Comparison of ENCODE assay signal across 8 cellular contexts in the genomic region with DNA sequence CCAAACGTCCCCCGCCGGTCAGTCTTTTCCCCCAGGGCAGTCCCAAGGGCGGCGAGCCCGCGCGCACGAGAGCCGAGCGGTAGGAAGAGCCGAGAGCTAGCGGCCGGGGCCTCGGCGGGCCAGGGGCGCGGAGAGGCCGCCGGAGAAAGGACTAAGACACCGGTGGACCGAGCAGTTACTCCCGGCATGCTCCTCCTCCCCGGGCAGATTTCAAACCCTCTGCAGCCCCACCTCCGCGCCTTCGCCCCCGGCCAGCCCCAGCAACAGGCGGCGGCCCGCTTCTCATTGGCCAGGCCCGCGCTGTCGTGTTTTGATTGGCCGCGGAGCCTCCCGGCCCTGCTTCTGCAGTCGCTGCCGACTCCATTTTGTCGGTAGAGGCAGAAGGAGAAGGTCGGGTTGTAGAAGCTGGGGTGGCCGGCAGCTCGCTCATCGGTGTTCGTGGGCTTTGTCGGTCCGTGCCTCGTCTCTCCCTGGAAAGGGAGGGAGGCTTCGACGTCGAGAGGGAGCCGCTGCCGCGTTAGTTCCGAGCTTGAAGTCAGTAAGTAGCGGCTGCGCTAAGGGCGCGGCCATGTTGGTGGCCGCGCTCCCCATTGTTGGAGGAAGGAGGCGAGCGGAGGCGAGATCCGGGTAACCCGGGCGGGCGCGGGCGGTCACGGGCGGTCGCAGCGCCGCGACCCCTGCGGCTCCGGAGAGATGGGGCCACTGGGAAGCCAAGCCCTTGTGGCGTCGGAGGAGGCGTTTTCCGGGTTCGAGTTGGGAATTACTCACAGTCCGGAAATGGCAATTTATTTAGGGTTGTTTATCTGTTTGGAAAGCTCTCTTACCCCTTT. TPM values are rescaled to one million over a fixed set of nuclear protein-coding genes. Genes with fewer than 3 reads are reported as not detected.
DNase-seq lines count a peak whose midpoint lies in the region; ATAC-seq and TF ChIP-seq lines count a peak whose summit lies in the region.

A gene with protein sequence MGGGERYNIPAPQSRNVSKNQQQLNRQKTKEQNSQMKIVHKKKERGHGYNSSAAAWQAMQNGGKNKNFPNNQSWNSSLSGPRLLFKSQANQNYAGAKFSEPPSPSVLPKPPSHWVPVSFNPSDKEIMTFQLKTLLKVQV (plus strand): TSS at position 368 of the 830 bp plus-strand sequence. CDS start 1,630 bp downstream, outside the sequence.

- H3K9me2 ChIP-seq in GM23338 (ENCODE audit: insufficient read depth) = no peaks in the 10 kb centered on the region

- H2AFZ ChIP-seq in GM23338 = peak within 1 kb of the TSS; percentile 6

- no peak for TF ChIP-seq CTCF in GM23338 (conservative IDR thresholded peaks at IDR 0.05; ENCODE audit: low read depth in 2 of 2)
- no peak for TF ChIP-seq CTCF in RWPE1 (conservative IDR thresholded peaks at IDR 0.05; ENCODE audit: low read depth)

- peak; percentile 97 for DNase-seq in DMS79 treated with DMSO at 0.1 percent for 48 hours (lab: John Stamatoyannopoulos, UW)
- peak; percentile 98 for DNase-seq in GM23338 (ENCODE audit: low spot score)
- peak; percentile 95 for DNase-seq in LHCN-M2 (ENCODE audit: low read depth)
- peak; percentile 99 for DNase-seq in RWPE1 (ENCODE audit: low spot score)
- DNase-seq in fibroblast of gingiva (ENCODE audit: low read depth) = peak; percentile 96
- peak; percentile 93 to 97 (median 96) for DNase-seq in naive thymus-derived CD8-positive, alpha-beta T cell
- peak; percentile 92 to 96 (median 94) for DNase-seq in stimulated activated naive CD4-positive, alpha-beta T cell (lab: John Stamatoyannopoulos, UW)

- peaks cover 2% of the 10 kb centered on the region for H3K27me3 Mint-ChIP-seq in GM23338 (ENCODE audit: insufficient read depth, low read depth, poor library complexity)
- no peaks in the 10 kb centered on the region for H3K27me3 Mint-ChIP-seq in activated T-helper 17 cell treated with anti-CD3 and anti-CD28 coated beads, Interleukin-2, amount 50 U/mL, for 72 hours
- H3K27me3 Mint-ChIP-seq in naive thymus-derived CD8-positive, alpha-beta T cell = no peaks in the 10 kb centered on the region

- H3K27me3 ChIP-seq in GM23338 (ENCODE audit: insufficient read depth) = no peaks in the 10 kb centered on the region

- H3K36me3 ChIP-seq in GM23338 (ENCODE audit: insufficient read depth) = peaks cover 6% of the 10 kb centered on the region; the same call in 1 of the 2 replicates

- H3K27ac Mint-ChIP-seq in GM23338 = peak within 1 kb of the TSS; percentile 100
- peak within 1 kb of the TSS; percentile 97 for H3K27ac Mint-ChIP-seq in activated T-helper 17 cell treated with anti-CD3 and anti-CD28 coated beads, Interleukin-2, amount 50 U/mL, for 72 hours
- peak within 1 kb of the TSS; percentile 99 to 100 (median 100) for H3K27ac Mint-ChIP-seq in naive thymus-derived CD8-positive, alpha-beta T cell

- H3K36me3 Mint-ChIP-seq in GM23338 (ENCODE audit: low read depth) = peaks cover 39% of the 10 kb centered on the region
- peaks cover 52% of the 10 kb centered on the region for H3K36me3 Mint-ChIP-seq in activated T-helper 17 cell treated with anti-CD3 and anti-CD28 coated beads, Interleukin-2, amount 50 U/mL, for 72 hours (ENCODE audit: low read depth)
- peaks cover 0 to 42% (median 16%) of the 10 kb centered on the region in 3 donors for H3K36me3 Mint-ChIP-seq in naive thymus-derived CD8-positive, alpha-beta T cell

- no peaks in the 10 kb centered on the region; the same call in 1 of the 3 replicates for H3K9me3 Mint-ChIP-seq in GM23338
- H3K9me3 Mint-ChIP-seq in activated T-helper 17 cell treated with anti-CD3 and anti-CD28 coated beads, Interleukin-2, amount 50 U/mL, for 72 hours = no peaks in the 10 kb centered on the region
- H3K9me3 Mint-ChIP-seq in naive thymus-derived CD8-positive, alpha-beta T cell = no peaks in the 10 kb centered on the region

- H3K4me1 ChIP-seq in GM23338 (ENCODE audit: insufficient read depth) = peaks cover 28% of the 10 kb centered on the region

- H3K79me2 ChIP-seq in GM23338 (replicated peaks; ENCODE audit: insufficient read depth) = peaks cover 19% of the 10 kb centered on the region

- CTCF ChIA-PET in RWPE1 (lab: Yijun Ruan, JAX) = no interaction called here

- POLR2A ChIA-PET in RWPE1 (lab: Yijun Ruan, JAX; ENCODE audit: low non-redundant PET) = interaction anchor here (0.6 kb wide), 2 partner anchors 66 to 571 kb away, joined by 3 to 5 read pairs; no protein-coding TSS in a partner anchor
- POLR2A ChIA-PET in naive thymus-derived CD8-positive, alpha-beta T cell (lab: Charles Lee) = interaction anchor here (0.5 to 3.3 kb wide), 16 partner anchors 10 to 1273 kb away, joined by 3 to 66 read pairs (median 4); a partner anchor contains a TSS

- peaks cover 34% of the 10 kb centered on the region for H3K4me1 Mint-ChIP-seq in GM23338
- peaks cover 22% of the 10 kb centered on the region for H3K4me1 Mint-ChIP-seq in activated T-helper 17 cell treated with anti-CD3 and anti-CD28 coated beads, Interleukin-2, amount 50 U/mL, for 72 hours
- peaks cover 13 to 80% (median 45%) of the 10 kb centered on the region in 4 donors for H3K4me1 Mint-ChIP-seq in naive thymus-derived CD8-positive, alpha-beta T cell

- peak within 1 kb of the TSS; percentile 82 for H3K4me2 ChIP-seq in GM23338

- peaks cover 9% of the 10 kb centered on the region; the same call in 1 of the 2 replicates for H3F3A ChIP-seq in GM23338 (replicated peaks; ENCODE audit: low read depth)

- peaks cover 7% of the 10 kb centered on the region for H4K20me1 ChIP-seq in GM23338 (replicated peaks; ENCODE audit: insufficient read depth)

- H3K27ac ChIP-seq in GM23338 (ENCODE audit: low read depth) (peak within 1 kb of the TSS; percentile 100), RWPE1 (peak within 1 kb of the TSS; percentile 99)

- peak; percentile 89 for ATAC-seq in GM23338
- ATAC-seq in activated T-helper 17 cell treated with anti-CD3 and anti-CD28 coated beads, Interleukin-2, amount 50 U/mL, for 72 hours (replicated peaks) = peak; percentile 90
- ATAC-seq in naive thymus-derived CD8-positive, alpha-beta T cell = peak; percentile 83 to 86

- H3K4me3 Mint-ChIP-seq in GM23338 = peak within 1 kb of the TSS; percentile 90
- peak within 1 kb of the TSS; percentile 89 for H3K4me3 Mint-ChIP-seq in activated T-helper 17 cell treated with anti-CD3 and anti-CD28 coated beads, Interleukin-2, amount 50 U/mL, for 72 hours
- peak within 1 kb of the TSS; percentile 95 to 100 (median 100) for H3K4me3 Mint-ChIP-seq in naive thymus-derived CD8-positive, alpha-beta T cell

- H3K4me3 ChIP-seq in GM23338 = peak within 1 kb of the TSS; percentile 94

TF ChIP-seq in GM23338, 12 proteins besides CTCF, POLR2A, EP300 and RAD21 (continues in another document):
- TF ChIP-seq EZH2 (IDR thresholded peaks at IDR 0.05; ENCODE audit: low read depth, unreplicated experiment) (no peak), ZNF114 (CRISPR knock-in tag; IDR thresholded peaks at IDR 0.05) (0 out of 2 replicates have a peak, but pooled peaks have one; percentile 20), POLR2AphosphoS5 (IDR thresholded peaks at IDR 0.05; ENCODE audit: low read depth) (peak; percentile 96), CREB1 (CRISPR knock-in tag; IDR thresholded peaks at IDR 0.05; ENCODE audit: low read depth) (peak; percentile 28; the same call in 1 of the 2 replicates), STAT1 (IDR thresholded peaks at IDR 0.05; ENCODE audit: unreplicated experiment) (no peak), EZH2phosphoT487 (IDR thresholded peaks at IDR 0.05; ENCODE audit: unreplicated experiment) (no peak), JUNB (IDR thresholded peaks at IDR 0.05; ENCODE audit: unreplicated experiment) (no peak), ZNF331 (CRISPR knock-in tag; IDR thresholded peaks at IDR 0.05; ENCODE audit: low read depth) (no peak)
- TF ChIP-seq, protein P1, sequence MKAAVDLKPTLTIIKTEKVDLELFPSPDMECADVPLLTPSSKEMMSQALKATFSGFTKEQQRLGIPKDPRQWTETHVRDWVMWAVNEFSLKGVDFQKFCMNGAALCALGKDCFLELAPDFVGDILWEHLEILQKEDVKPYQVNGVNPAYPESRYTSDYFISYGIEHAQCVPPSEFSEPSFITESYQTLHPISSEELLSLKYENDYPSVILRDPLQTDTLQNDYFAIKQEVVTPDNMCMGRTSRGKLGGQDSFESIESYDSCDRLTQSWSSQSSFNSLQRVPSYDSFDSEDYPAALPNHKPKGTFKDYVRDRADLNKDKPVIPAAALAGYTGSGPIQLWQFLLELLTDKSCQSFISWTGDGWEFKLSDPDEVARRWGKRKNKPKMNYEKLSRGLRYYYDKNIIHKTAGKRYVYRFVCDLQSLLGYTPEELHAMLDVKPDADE (IDR thresholded peaks at IDR 0.05) = no peak; the same call in 1 of the 2 replicates
- TF ChIP-seq, protein P2, sequence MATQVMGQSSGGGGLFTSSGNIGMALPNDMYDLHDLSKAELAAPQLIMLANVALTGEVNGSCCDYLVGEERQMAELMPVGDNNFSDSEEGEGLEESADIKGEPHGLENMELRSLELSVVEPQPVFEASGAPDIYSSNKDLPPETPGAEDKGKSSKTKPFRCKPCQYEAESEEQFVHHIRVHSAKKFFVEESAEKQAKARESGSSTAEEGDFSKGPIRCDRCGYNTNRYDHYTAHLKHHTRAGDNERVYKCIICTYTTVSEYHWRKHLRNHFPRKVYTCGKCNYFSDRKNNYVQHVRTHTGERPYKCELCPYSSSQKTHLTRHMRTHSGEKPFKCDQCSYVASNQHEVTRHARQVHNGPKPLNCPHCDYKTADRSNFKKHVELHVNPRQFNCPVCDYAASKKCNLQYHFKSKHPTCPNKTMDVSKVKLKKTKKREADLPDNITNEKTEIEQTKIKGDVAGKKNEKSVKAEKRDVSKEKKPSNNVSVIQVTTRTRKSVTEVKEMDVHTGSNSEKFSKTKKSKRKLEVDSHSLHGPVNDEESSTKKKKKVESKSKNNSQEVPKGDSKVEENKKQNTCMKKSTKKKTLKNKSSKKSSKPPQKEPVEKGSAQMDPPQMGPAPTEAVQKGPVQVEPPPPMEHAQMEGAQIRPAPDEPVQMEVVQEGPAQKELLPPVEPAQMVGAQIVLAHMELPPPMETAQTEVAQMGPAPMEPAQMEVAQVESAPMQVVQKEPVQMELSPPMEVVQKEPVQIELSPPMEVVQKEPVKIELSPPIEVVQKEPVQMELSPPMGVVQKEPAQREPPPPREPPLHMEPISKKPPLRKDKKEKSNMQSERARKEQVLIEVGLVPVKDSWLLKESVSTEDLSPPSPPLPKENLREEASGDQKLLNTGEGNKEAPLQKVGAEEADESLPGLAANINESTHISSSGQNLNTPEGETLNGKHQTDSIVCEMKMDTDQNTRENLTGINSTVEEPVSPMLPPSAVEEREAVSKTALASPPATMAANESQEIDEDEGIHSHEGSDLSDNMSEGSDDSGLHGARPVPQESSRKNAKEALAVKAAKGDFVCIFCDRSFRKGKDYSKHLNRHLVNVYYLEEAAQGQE (IDR thresholded peaks at IDR 0.05; ENCODE audit: unreplicated experiment) = no peak

RNA-seq across cellular contexts. Expression of the gene that starts here (rescaled TPM):
- 144 and 157 TPM in 2 replicates for total RNA-seq in GM23338 (2014; rRNA removed; shearing (Covaris generic))
- 218 and 237 TPM in 2 replicates for polyA plus RNA-seq in GM23338 (2016; fragmentation: Nextera tagmentation; extraction: Ambion mirVana)
- total RNA-seq in LHCN-M2 (2014; rRNA removed) = 71.4 and 88.2 TPM in 2 replicates
- 27.5 TPM for polyA plus RNA-seq in LHCN-M2 (2012)
- total RNA-seq in activated T-helper 17 cell treated with anti-CD3 and anti-CD28 coated beads, Interleukin-2, amount 50 U/mL, for 72 hours = 100 to 1,000 TPM; 112 to 125 TPM
- total RNA-seq in naive thymus-derived CD8-positive, alpha-beta T cell = 100 to 1,000 TPM; 179 to 182 TPM
- 100 to 1,000 TPM; 117 to 139 (median 121) TPM for polyA plus RNA-seq in naive thymus-derived CD8-positive, alpha-beta T cell

Comparison
In these comparisons a context has a peak if more than half of its experiments do, and no peak if none do; other contexts are left out.
1. Peak in every context shown above with its lines: DNase-seq, ATAC-seq, H3K4me3 ChIP-seq and H3K27ac ChIP-seq.